12 cellular contexts compared by ENCODE assay signal in the genomic region with DNA sequence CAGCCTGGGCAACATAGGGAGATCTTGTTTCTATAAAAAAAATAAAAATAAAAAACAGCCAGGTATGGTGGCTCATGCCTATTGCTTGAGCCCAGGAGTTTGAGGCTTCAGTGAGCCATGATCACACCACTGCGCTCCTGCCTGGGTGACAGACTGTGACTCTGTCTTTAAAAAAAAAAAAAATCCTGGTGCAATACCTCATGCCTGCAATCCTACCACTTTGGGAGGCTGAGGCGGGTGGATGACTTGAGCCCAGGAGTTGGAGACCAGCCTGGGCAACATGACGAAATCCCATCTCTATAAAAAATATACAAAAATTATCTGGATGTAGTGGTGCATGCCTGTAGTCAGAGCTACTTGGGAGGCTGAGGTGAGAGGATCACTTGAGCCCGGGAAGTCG. TPM values are rescaled to one million over a fixed set of nuclear protein-coding genes. Genes with fewer than 3 reads are reported as not detected.
"Had no signal": no experiment of that assay in that cellular context is flagged by ENCODE, and none has a peak within 500 bp of the region (broad histone marks: within the 10 kb centered on the region; RNA-seq: fewer than 3 reads in every experiment).

No MANE protein-coding gene starts in this region.

RNA-seq across cellular contexts. Expression of gene EVPLL, which starts 1.0 kb away (rescaled TPM):
- total RNA-seq: dermis microvascular lymphatic vessel endothelial cell; gastrocnemius medialis; glomerular endothelial cell; left ventricle myocardium superior; lung microvascular endothelial cell; naive thymus-derived CD4-positive, alpha-beta T cell; osteoblast; right atrium auricular region; sciatic nerve; skeletal muscle tissue; temporal lobe; uterus had no signal
